16 cellular contexts compared by ENCODE assay signal in the genomic region with DNA sequence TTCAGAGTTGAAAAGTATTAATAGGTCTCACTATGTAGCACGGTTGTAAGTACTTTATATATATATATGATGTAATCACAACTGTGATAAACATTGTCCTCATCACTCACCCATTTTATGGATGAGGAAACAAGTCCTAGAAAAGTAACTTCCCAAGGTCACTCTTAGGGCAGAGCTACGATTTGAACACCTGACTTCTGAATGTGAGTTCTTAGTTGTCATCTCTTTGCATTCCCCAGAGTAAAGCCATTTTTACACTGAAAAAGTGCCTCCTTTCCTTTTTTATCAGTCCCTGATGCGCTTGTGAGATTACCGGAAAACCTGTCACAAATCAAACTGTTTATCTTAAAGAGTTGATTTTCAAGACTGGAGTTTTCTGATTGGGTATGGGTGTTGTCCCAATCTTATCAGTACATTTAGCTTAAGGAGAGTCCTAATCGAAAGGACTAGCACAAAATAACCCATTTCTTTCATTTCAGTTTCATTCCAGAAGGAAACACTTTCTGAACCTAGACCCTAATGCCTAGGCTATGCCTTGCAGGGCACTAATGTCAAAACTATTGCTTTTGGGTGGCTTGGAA. TPM values are rescaled to one million over a fixed set of nuclear protein-coding genes. Genes with fewer than 3 reads are reported as not detected.
DNase-seq lines count a peak whose midpoint lies in the region; ATAC-seq, FAIRE-seq and TF ChIP-seq lines count a peak whose summit lies in the region.
"Had no signal": no experiment of that assay in that cellular context is flagged by ENCODE, and none has a peak within 500 bp of the region (broad histone marks: within the 10 kb centered on the region; RNA-seq: fewer than 3 reads in every experiment).

No MANE protein-coding gene starts in this region.

- no peak overlapping the region for H2AFZ ChIP-seq in DND-41 (ENCODE audit: low read depth, low read length)

- peaks cover 35% of the 10 kb centered on the region for H3K36me3 Mint-ChIP-seq in stimulated activated memory B cell treated with anti-CD40 and anti-IgM and Interleukin-4, amounts not matched to agents 10 μg/mL and 1 μg/mL and 100 μg/mL, for 72 hours

- TF ChIP-seq CTCF in DND-41 (IDR thresholded peaks at IDR 0.05; ENCODE audit: borderline replicate concordance, extremely low read depth, low read length, poor library complexity, severe bottlenecking) (no peak), adrenal gland (IDR thresholded peaks at IDR 0.05) (no peak)

- H3K36me3 ChIP-seq in DND-41 (ENCODE audit: insufficient read depth, low read length) (peaks cover 35% of the 10 kb centered on the region), KOPT-K1 (ENCODE audit: insufficient read depth, low read length) (peaks cover 8% of the 10 kb centered on the region), adrenal gland (replicated peaks in 1 of 2) (peaks cover 0 to 8% of the 10 kb centered on the region in 2 donors)

- FAIRE-seq in HTR-8/SVneo (lab: Jason Lieb, UNC): no peak

- H3K27ac Mint-ChIP-seq in stimulated activated memory B cell treated with anti-CD40 and anti-IgM and Interleukin-4, amounts not matched to agents 10 μg/mL and 1 μg/mL and 100 μg/mL, for 72 hours: peak overlapping the region; percentile 22
- H3K27ac Mint-ChIP-seq: activated CD8-positive, alpha-beta memory T cell treated with anti-CD3 and anti-CD28 coated beads, Interleukin-2, amount 10 ng/mL, durations not matched to agents 7 days and 5 days; T-helper 1 cell treated with Interleukin-12 subunit alpha and Interleukin-12 subunit beta and Interleukin-4 antibody, amounts not matched to agents 30 μg/mL and 1 μg/mL, for 36 hours had no signal

- H3K27me3 ChIP-seq in DND-41 (ENCODE audit: insufficient read depth, low read length, poor library complexity) (no peaks in the 10 kb centered on the region), adrenal gland (no peaks in the 10 kb centered on the region)

- 76 to 82% (median 79%) methylated on average over 5 of the region's 5 CpGs for WGBS in adrenal gland, 4 donors

- H3K4me1 ChIP-seq in DND-41 (ENCODE audit: insufficient read depth, low read length) (peaks cover 69% of the 10 kb centered on the region), adrenal gland (replicated peaks in 1 of 2) (peaks cover 4 to 29% of the 10 kb centered on the region in 2 donors)

- peak overlapping the region; percentile 94 for H3K27ac ChIP-seq in DND-41 (ENCODE audit: low read length)
- peak overlapping the region; percentile 9 for H3K27ac ChIP-seq in KOPT-K1 (ENCODE audit: low read depth, low read length, poor library complexity, severe bottlenecking)
- H3K27ac ChIP-seq in adrenal gland: peak overlapping the region in 3 of 5 donors; percentile 47 to 96 (median 77)

- peak overlapping the region; percentile 99; the same call in 1 of the 2 replicates for H3K9ac ChIP-seq in DND-41 (ENCODE audit: low read depth, low read length)

- DNase-seq in DND-41 (no peak), adrenal gland (no peak), T-helper 2 cell (no peak), HTR-8/SVneo (ENCODE audit: insufficient read length, low spot score) (no peak)
- DNase-seq: activated CD8-positive, alpha-beta memory T cell treated with anti-CD3 and anti-CD28 coated beads, Interleukin-2, amount 10 ng/mL, durations not matched to agents 7 days and 5 days; DMS 273 treated with DMSO at 0.1 percent for 48 hours; NCI-H2227 treated with DMSO at 0.1 percent for 48 hours; occipital lobe had no signal

- H3K4me3 Mint-ChIP-seq in stimulated activated memory B cell treated with anti-CD40 and anti-IgM and Interleukin-4, amounts not matched to agents 10 μg/mL and 1 μg/mL and 100 μg/mL, for 72 hours: no peak overlapping the region
- H3K4me3 Mint-ChIP-seq: T-helper 1 cell treated with Interleukin-12 subunit alpha and Interleukin-12 subunit beta and Interleukin-4 antibody, amounts not matched to agents 30 μg/mL and 1 μg/mL, for 36 hours had no signal

- ATAC-seq in DND-41 (ENCODE audit: insufficient read depth, low read depth): no peak
- no peak for ATAC-seq in stimulated activated memory B cell treated with anti-CD40 and anti-IgM and Interleukin-4, amounts not matched to agents 10 μg/mL and 1 μg/mL and 100 μg/mL, for 72 hours
- no peak for ATAC-seq in HG03442 (IDR thresholded peaks at IDR 0.05; ENCODE audit: unreplicated experiment)
- ATAC-seq: activated CD8-positive, alpha-beta memory T cell treated with anti-CD3 and anti-CD28 coated beads, Interleukin-2, amount 10 ng/mL, durations not matched to agents 7 days and 5 days; left lobe of liver; right cardiac atrium; Right ventricle myocardium inferior had no signal

- no peak overlapping the region; the same call in 1 of the 2 replicates for H3K4me2 ChIP-seq in DND-41 (ENCODE audit: insufficient read depth, low read length)

- no peaks in the 10 kb centered on the region for H3K9me3 ChIP-seq in DND-41 (ENCODE audit: insufficient read depth, low read length, severe bottlenecking)
- no peaks in the 10 kb centered on the region for H3K9me3 ChIP-seq in KOPT-K1 (ENCODE audit: insufficient read depth, low read length, poor library complexity, severe bottlenecking)
- no peaks in the 10 kb centered on the region for H3K9me3 ChIP-seq in adrenal gland (replicated peaks in 1 of 3)
- H3K9me3 ChIP-seq: HAP-1 had no signal

- H3K27me3 Mint-ChIP-seq in stimulated activated memory B cell treated with anti-CD40 and anti-IgM and Interleukin-4, amounts not matched to agents 10 μg/mL and 1 μg/mL and 100 μg/mL, for 72 hours: no peaks in the 10 kb centered on the region
- H3K27me3 Mint-ChIP-seq: activated CD8-positive, alpha-beta memory T cell treated with anti-CD3 and anti-CD28 coated beads, Interleukin-2, amount 10 ng/mL, durations not matched to agents 7 days and 5 days had no signal

- intact Hi-C loops in adrenal gland (cut with DNase I): loop anchor here in 1 of 2 donors (10.0 kb wide), 1 partner anchor 50 kb away; no protein-coding TSS in a partner anchor

- peaks cover 15% of the 10 kb centered on the region for H4K20me1 ChIP-seq in DND-41 (ENCODE audit: insufficient read depth, low read length)

- H3K79me2 ChIP-seq in DND-41 (ENCODE audit: insufficient read depth, low read length): peaks cover 73% of the 10 kb centered on the region

- peaks cover 53% of the 10 kb centered on the region for H3K4me1 Mint-ChIP-seq in stimulated activated memory B cell treated with anti-CD40 and anti-IgM and Interleukin-4, amounts not matched to agents 10 μg/mL and 1 μg/mL and 100 μg/mL, for 72 hours

- TF ChIP-seq POLR2A in adrenal gland (IDR thresholded peaks at IDR 0.05): no peak

- H3K4me3 ChIP-seq in DND-41 (ENCODE audit: low read depth in 1 of 2, low read length in 2 of 2) (no peak overlapping the region), adrenal gland (no peak overlapping the region)
- H3K4me3 ChIP-seq: HAP-1 had no signal

- H3K9me3 Mint-ChIP-seq in stimulated activated memory B cell treated with anti-CD40 and anti-IgM and Interleukin-4, amounts not matched to agents 10 μg/mL and 1 μg/mL and 100 μg/mL, for 72 hours: no peaks in the 10 kb centered on the region
- H3K9me3 Mint-ChIP-seq: T-helper 1 cell treated with Interleukin-12 subunit alpha and Interleukin-12 subunit beta and Interleukin-4 antibody, amounts not matched to agents 30 μg/mL and 1 μg/mL, for 36 hours had no signal

RNA-seq across cellular contexts. Expression of gene EDEM1, which starts 2.3 kb away (rescaled TPM):
- total RNA-seq in adrenal gland: 10 to 100 TPM; 23.0 to 63.6 (median 37.4) TPM
- polyA plus RNA-seq in adrenal gland: 10 to 100 TPM in 1 of 3 donors, 1 to 10 TPM in 2; 3.1 to 24.9 (median 3.6) TPM

Comparison
In these comparisons a context has a peak if more than half of its experiments do, and no peak if none do; other contexts are left out.
1. H3K27ac ChIP-seq: peak in every context shown above with its lines; median percentile 94 in DND-41; 77 in adrenal gland; 9 in KOPT-K1.